Comparison of ENCODE assay signal across 1 cellular context in the genomic region with DNA sequence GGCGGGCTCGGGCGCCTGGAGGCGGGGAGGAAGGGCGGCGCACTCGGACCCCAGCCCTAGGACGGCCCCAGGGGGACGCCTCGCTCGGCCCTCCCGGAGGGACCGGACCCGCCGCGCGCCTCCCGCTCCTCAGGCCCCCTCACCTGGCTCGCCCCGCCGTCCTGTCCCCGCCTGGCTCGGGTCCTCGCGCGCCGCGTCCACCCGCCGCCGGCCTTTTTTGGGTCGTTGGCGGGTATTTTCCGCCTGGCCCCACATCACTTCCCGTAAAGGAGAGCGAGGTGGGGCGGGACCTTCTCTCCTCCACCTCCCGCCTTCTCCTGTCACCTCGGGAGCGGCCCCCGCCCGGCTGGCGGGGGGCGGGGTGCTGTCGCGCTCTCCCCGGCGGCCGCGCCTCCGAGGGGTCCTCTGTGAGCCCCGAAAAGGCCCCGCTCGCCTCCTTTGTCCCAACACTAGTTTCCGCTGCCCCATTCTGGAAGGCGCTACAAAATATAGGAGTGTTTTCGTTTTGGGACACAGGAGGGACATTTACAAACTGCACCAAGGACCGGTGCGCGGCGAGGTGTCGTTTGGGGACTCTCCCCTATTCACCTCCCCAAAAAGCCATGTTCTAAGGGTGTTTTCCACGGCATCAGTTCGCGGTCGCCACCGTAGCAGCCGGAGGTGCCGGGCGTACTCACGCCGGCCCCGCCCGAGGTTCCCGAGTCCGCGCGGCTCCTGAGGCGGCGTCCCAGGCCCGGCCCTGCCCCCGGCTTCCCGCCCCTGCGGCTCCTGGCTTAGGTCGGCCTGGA.
TF ChIP-seq lines count a peak whose summit lies in the region.

Gene RAB27A, minus strand, starts transcription at position 241 of the 788 bp plus-strand sequence. CDS start 54,879 bp downstream, outside the sequence.

TF ChIP-seq in H1, 55 proteins besides CTCF, POLR2A, EP300 and RAD21 (continued from another document):
- TF ChIP-seq ZNF274 (IDR thresholded peaks at IDR 0.05; ENCODE audit: borderline replicate concordance, extremely low read depth, low read length): no peak
- TF ChIP-seq KDM4A (IDR thresholded peaks at IDR 0.05; ENCODE audit: low read depth, low read length, severe bottlenecking): peak; percentile 86
- 0 out of 4 replicates have a peak, but pooled peaks of 1 of the 2 experiments have one; percentile 4 for TF ChIP-seq HDAC2 (IDR thresholded peaks at IDR 0.05; ENCODE audit: borderline replicate concordance in 1 of 2, low read depth in 2 of 2, low read length in 2 of 2)
- peak; percentile 48; the same call in 1 of the 2 replicates for TF ChIP-seq E2F6 (IDR thresholded peaks at IDR 0.05)
- no peak for TF ChIP-seq JUND (IDR thresholded peaks at IDR 0.05; ENCODE audit: low read length)
- peak; percentile 25 for TF ChIP-seq CTBP2 (IDR thresholded peaks at IDR 0.05; ENCODE audit: borderline replicate concordance, insufficient read depth, insufficient read length, low read length)
